In the genomic region with DNA sequence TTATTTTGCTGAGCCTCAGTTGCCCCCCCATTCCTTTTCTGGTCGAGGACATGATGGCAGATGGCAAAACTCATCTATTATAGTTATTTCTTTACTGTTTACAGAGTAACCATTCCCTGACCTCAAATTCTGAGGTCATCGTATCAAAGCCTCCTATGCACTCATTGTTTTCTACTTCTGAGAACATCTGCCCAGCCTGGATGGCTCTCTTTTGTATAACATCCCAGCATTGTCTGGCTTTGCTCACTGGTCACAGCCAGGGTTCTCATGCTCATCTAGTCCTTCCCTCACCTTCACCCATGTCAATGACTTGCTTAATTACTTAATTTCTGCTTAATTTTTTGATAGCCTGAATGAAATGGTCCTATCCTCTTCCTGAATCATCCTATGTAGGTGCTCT, we compare ENCODE assay signal across 14 cellular contexts.
"Had no signal": no experiment of that assay in that cellular context is flagged by ENCODE, and none has a peak within 500 bp of the region (broad histone marks: within the 10 kb centered on the region; RNA-seq: fewer than 3 reads in every experiment).

No MANE protein-coding gene starts in this region.

- ATAC-seq: heart left ventricle, left lobe of liver had no signal

- H3K27ac Mint-ChIP-seq: activated naive CD4-positive, alpha-beta T cell treated with anti-CD3 and anti-CD28 coated beads for 36 hours; nephron progenitor cell had no signal

- H3K27me3 ChIP-seq: cardiac muscle cell, colonic mucosa, heart left ventricle, tibial artery, uterus had no signal

- H3K9me3 ChIP-seq: colonic mucosa, tibial artery, uterus had no signal

- H3K4me3 ChIP-seq: cardiac muscle cell, colonic mucosa, heart left ventricle, skin epidermis, tibial artery, uterus had no signal

- H3K4me1 ChIP-seq: colonic mucosa, tibial artery, uterus had no signal

- DNase-seq: activated CD4-positive, alpha-beta T cell treated with anti-CD3 and anti-CD28 coated beads for 48 hours; activated CD8-positive, alpha-beta memory T cell treated with anti-CD3 and anti-CD28 coated beads for 24 hours; activated naive CD4-positive, alpha-beta T cell treated with anti-CD3 and anti-CD28 coated beads for 36 hours; colonic mucosa; effector CD4-positive, alpha-beta T cell; foreskin melanocyte; heart left ventricle; mammary epithelial cell; nephron progenitor cell; tibial artery; uterus had no signal

- H3K36me3 ChIP-seq: cardiac muscle cell, colonic mucosa, heart left ventricle, tibial artery, uterus had no signal

- H3K4me3 Mint-ChIP-seq: activated naive CD4-positive, alpha-beta T cell treated with anti-CD3 and anti-CD28 coated beads for 36 hours; nephron progenitor cell had no signal

- H3K27ac ChIP-seq: cardiac muscle cell, colonic mucosa, heart left ventricle, skin epidermis, tibial artery, uterus had no signal
